In the genomic region with DNA sequence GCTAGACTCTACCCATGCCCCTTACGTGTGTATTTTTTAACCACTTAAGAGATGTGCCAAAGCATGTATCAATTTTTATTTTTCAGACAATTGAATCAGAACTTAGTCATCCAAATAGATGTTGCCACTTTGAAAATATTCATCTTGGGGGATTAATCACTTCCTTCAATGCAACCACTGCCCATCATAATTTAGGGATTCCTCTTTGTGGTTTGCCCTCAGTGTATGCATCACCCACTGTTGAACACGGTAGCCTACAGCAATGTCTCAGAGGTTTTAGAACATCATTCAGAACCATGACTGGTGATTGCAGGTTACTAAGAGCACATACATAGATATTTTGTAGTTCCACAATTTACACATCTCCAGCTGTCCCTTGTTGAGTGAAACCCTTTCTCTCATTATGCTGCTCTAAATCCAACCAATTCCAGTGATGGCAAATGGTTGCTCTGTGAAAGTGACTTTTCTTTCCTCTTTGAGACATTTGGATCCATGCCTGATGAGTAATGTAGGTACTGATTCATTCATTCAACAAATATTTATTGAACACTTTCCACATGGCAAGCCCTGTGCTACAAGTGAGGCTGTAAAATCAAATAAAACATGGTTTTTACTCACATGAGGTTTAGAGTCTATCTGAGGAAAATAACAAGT, we compare ENCODE assay signal across 12 cellular contexts.
DNase-seq lines count a peak whose midpoint lies in the region; ATAC-seq, FAIRE-seq and TF ChIP-seq lines count a peak whose summit lies in the region.
"Had no signal": no experiment of that assay in that cellular context is flagged by ENCODE, and none has a peak within 500 bp of the region (broad histone marks: within the 10 kb centered on the region; RNA-seq: fewer than 3 reads in every experiment).

No MANE protein-coding gene starts in this region.

- peak overlapping the region; percentile 56 for H3K56ac ChIP-seq in IMR-90 (ENCODE audit: extremely low read depth, insufficient read depth, low read length)

- peaks cover 14% of the 10 kb centered on the region for H3K4me1 ChIP-seq in BLaER1
- H3K4me1 ChIP-seq in IMR-90 (ENCODE audit: control insufficient read depth, insufficient read depth, low read length) = peaks cover 18% of the 10 kb centered on the region
- H3K4me1 ChIP-seq in mucosa of stomach (ENCODE audit: control insufficient read depth, insufficient read depth, low read length) = peaks cover 54% of the 10 kb centered on the region

- DNase-seq in IMR-90 (peak; percentile 95), brain pericyte (ENCODE audit: low read depth, low spot score) (peak; percentile 34), D721Med (ENCODE audit: insufficient read length, low spot score) (no peak), GM19240 (ENCODE audit: insufficient read length, low spot score) (no peak)
- DNase-seq: naive B cell, NCI-H1417, T-helper 9 cell had no signal

- H3K23ac ChIP-seq in IMR-90 (ENCODE audit: low read depth, low read length) = peak overlapping the region; percentile 22; the same call in 1 of the 2 replicates

- H4K8ac ChIP-seq in IMR-90 (ENCODE audit: low read depth in 2 of 2, low read length in 2 of 2) = peak overlapping the region in 1 of 2 experiments; percentile 60; a peak in 2 of 4 replicates

- no peaks in the 10 kb centered on the region for H4K20me1 ChIP-seq in BLaER1
- peaks cover 3% of the 10 kb centered on the region; the same call in 1 of the 2 replicates for H4K20me1 ChIP-seq in IMR-90 (ENCODE audit: insufficient read depth, low read length)

- H3K27ac ChIP-seq in BLaER1 = no peak overlapping the region
- H3K27ac ChIP-seq in IMR-90 (ENCODE audit: insufficient read depth, low read length) = peak overlapping the region; percentile 18; the same call in 1 of the 2 replicates

- dilution Hi-C loops in IMR-90 (cut with HindIII; ENCODE audit: low sequenced_read_pairs, unreplicated experiment) = no loop called here

- H3K9me1 ChIP-seq in IMR-90 (ENCODE audit: insufficient read depth, low read length) = peaks cover 14% of the 10 kb centered on the region

- H3K9ac ChIP-seq in BLaER1 (no peak overlapping the region), IMR-90 (ENCODE audit: low read depth, low read length) (no peak overlapping the region), mucosa of stomach (ENCODE audit: low read length) (peak overlapping the region; percentile 28)

- H2BK20ac ChIP-seq in IMR-90 (ENCODE audit: low read depth, low read length) = peak overlapping the region; percentile 85

- POLR2A ChIA-PET in IMR-90 (lab: Charles Lee; ENCODE audit: unreplicated experiment) = no interaction called here

- H3K18ac ChIP-seq in IMR-90 (ENCODE audit: low read depth, low read length) = peak overlapping the region; percentile 55; the same call in 1 of the 2 replicates

- no peak overlapping the region for H2AK9ac ChIP-seq in IMR-90 (replicated peaks; ENCODE audit: low read depth, low read length, poor library complexity)

- ATAC-seq in IMR-90 (ENCODE audit: low read depth) (peak; percentile 72), GM18517 (IDR thresholded peaks at IDR 0.05; ENCODE audit: unreplicated experiment) (no peak), HG03460 (IDR thresholded peaks at IDR 0.05; ENCODE audit: unreplicated experiment) (no peak)

- peak overlapping the region; percentile 39; the same call in 1 of the 3 replicates for H2BK15ac ChIP-seq in IMR-90 (ENCODE audit: low read depth, low read length)

- no TSS peak for BruUV-seq in IMR-90 (replicated peaks; lab: Mats Ljungman, UMichigan)

- in situ Hi-C loops in IMR-90 (cut with MboI; ENCODE audit: low sequenced_read_pairs) = no loop called here

- H2AFZ ChIP-seq in IMR-90 (replicated peaks; ENCODE audit: low read length, poor library complexity) = no peak overlapping the region

- H3K27me3 ChIP-seq in BLaER1 (no peaks in the 10 kb centered on the region), IMR-90 (ENCODE audit: control insufficient read depth, insufficient read depth, low read length) (no peaks in the 10 kb centered on the region), mucosa of stomach (ENCODE audit: control insufficient read depth, insufficient read depth, low read length) (no peaks in the 10 kb centered on the region)

- H3K79me1 ChIP-seq in IMR-90 (ENCODE audit: low read depth in 1 of 2, low read length in 2 of 2) = no peaks in the 10 kb centered on the region

- TF ChIP-seq CTCF in IMR-90 (conservative IDR thresholded peaks at IDR 0.05; ENCODE audit: low read depth, low read length) (no peak), D721Med (IDR thresholded peaks at IDR 0.05; ENCODE audit: insufficient read depth, missing control alignments) (no peak)

- peak overlapping the region; percentile 76 for H2BK5ac ChIP-seq in IMR-90 (ENCODE audit: low read depth, low read length, poor library complexity, severe bottlenecking)

- no peak for TF ChIP-seq RAD21 in IMR-90 (IDR thresholded peaks at IDR 0.05; ENCODE audit: low read length)

- peak overlapping the region; percentile 85 for H2BK120ac ChIP-seq in IMR-90 (ENCODE audit: low read depth, low read length)

- H3K4me2 ChIP-seq in BLaER1 = peak overlapping the region; percentile 38
- peak overlapping the region; percentile 56; the same call in 1 of the 2 replicates for H3K4me2 ChIP-seq in IMR-90 (ENCODE audit: low read depth, low read length)

- no CpG with 5 or more reads among the region's 2 CpGs for WGBS in IMR-90 (ENCODE audit: extremely low coverage in 2 of 2, insufficient read length in 1 of 2), 2 experiments

- CTCF ChIA-PET in IMR-90 (lab: Yijun Ruan, JAX) = no interaction called here

- no peak for FAIRE-seq in D721Med (lab: Jason Lieb, UNC)
- FAIRE-seq: H1 had no signal

- no peak overlapping the region; the same call in 1 of the 2 replicates for H4K5ac ChIP-seq in IMR-90 (ENCODE audit: low read depth, low read length)

- H3K9me3 ChIP-seq in BLaER1 = no peaks in the 10 kb centered on the region
- H3K9me3 ChIP-seq in IMR-90 (ENCODE audit: control insufficient read depth, insufficient read depth, low read length) = no peaks in the 10 kb centered on the region
- no peaks in the 10 kb centered on the region for H3K9me3 ChIP-seq in mucosa of stomach (ENCODE audit: control insufficient read depth, low read length)

- TF ChIP-seq POLR2A in IMR-90 (IDR thresholded peaks at IDR 0.05; ENCODE audit: low read depth, low read length) = no peak

- peak overlapping the region; percentile 85; the same call in 1 of the 2 replicates for H3K4ac ChIP-seq in IMR-90 (ENCODE audit: low read depth, low read length)

- H3K4me3 ChIP-seq in BLaER1 (no peak overlapping the region), IMR-90 (ENCODE audit: insufficient read depth, low read depth, low read length) (no peak overlapping the region), mucosa of stomach (ENCODE audit: low read length) (no peak overlapping the region)

- intact Hi-C loops in IMR-90 (cut with micrococcal nuclease) = no loop called here

- peak overlapping the region; percentile 43 for H3K14ac ChIP-seq in IMR-90 (replicated peaks; ENCODE audit: low read depth, low read length)

- no peaks in the 10 kb centered on the region for H3K36me3 ChIP-seq in BLaER1
- H3K36me3 ChIP-seq in IMR-90 (ENCODE audit: control insufficient read depth, insufficient read depth, low read length) = no peaks in the 10 kb centered on the region
- no peaks in the 10 kb centered on the region for H3K36me3 ChIP-seq in mucosa of stomach (ENCODE audit: control insufficient read depth, insufficient read depth, low read length)

- H2AK5ac ChIP-seq in IMR-90 (ENCODE audit: low read depth, low read length) = no peak overlapping the region

- peak overlapping the region; percentile 64; the same call in 1 of the 2 replicates for H4K91ac ChIP-seq in IMR-90 (ENCODE audit: insufficient read depth, low read depth, low read length)

TF ChIP-seq in IMR-90, 13 proteins besides CTCF, POLR2A, EP300 and RAD21:
- TF ChIP-seq RCOR1 (IDR thresholded peaks at IDR 0.05; ENCODE audit: insufficient replicate concordance, low read length) (peak; percentile 68), CEBPB (IDR thresholded peaks at IDR 0.05; ENCODE audit: low read depth, low read length) (peak; percentile 39), NFE2L2 (IDR thresholded peaks at IDR 0.05; ENCODE audit: low read depth, low read length) (no peak), FOS (IDR thresholded peaks at IDR 0.05; ENCODE audit: low read depth, low read length) (0 out of 2 replicates have a peak, but pooled peaks have one; percentile 1), MAZ (IDR thresholded peaks at IDR 0.05; ENCODE audit: borderline replicate concordance, low read depth, low read length) (no peak), BHLHE40 (IDR thresholded peaks at IDR 0.05; ENCODE audit: low read depth, low read length) (no peak), SMC3 (IDR thresholded peaks at IDR 0.05; ENCODE audit: low read depth, low read length) (no peak)
TF ChIP-seq in IMR-90: peak in this region for 3.

Comparison
In these comparisons a context has a peak if more than half of its experiments do, and no peak if none do; other contexts are left out.
1. DNase-seq: peak in IMR-90 (single experiment) and brain pericyte (single experiment); none in D721Med (single experiment) and GM19240 (single experiment).